In genomic region chr19:49422407-49423277, GRCh38 we compare ENCODE assay signal across 6 cellular contexts. TPM values are rescaled to one million over a fixed set of nuclear protein-coding genes. Genes with fewer than 3 reads are reported as not detected.
DNase-seq lines count a peak whose midpoint lies in the region; TF ChIP-seq lines count a peak whose summit lies in the region.

No MANE protein-coding gene starts in this region.

- CTCF ChIA-PET in activated CD4-positive, alpha-beta memory T cell treated with anti-CD3 and anti-CD28 coated beads for 36 hours (lab: Charles Lee) = interaction anchor here (0.9 to 1.7 kb wide), 3 partner anchors 11 to 17 kb away, joined by 3 to 5 read pairs (median 4); no protein-coding TSS in a partner anchor

- TF ChIP-seq EP300 in Ishikawa (IDR thresholded peaks at IDR 0.05; ENCODE audit: borderline replicate concordance) = no peak

- no peaks in the 10 kb centered on the region for H3K9me3 ChIP-seq in iPS-20b (ENCODE audit: insufficient read depth, low read depth, low read length)

- H3K27ac ChIP-seq in iPS-20b (ENCODE audit: low read length) = no peak overlapping the region

- peaks cover 6% of the 10 kb centered on the region; the same call in 1 of the 2 replicates for H3K4me1 ChIP-seq in iPS-20b (ENCODE audit: insufficient read depth, low read length)

- no peaks in the 10 kb centered on the region for H3K36me3 ChIP-seq in iPS-20b (ENCODE audit: insufficient read depth, low read depth, low read length)

- TF ChIP-seq RAD21 in Ishikawa (IDR thresholded peaks at IDR 0.05; ENCODE audit: low read depth) = no peak

- H3K4me1 Mint-ChIP-seq in activated CD4-positive, alpha-beta memory T cell treated with anti-CD3 and anti-CD28 coated beads for 36 hours (ENCODE audit: low read depth) = peaks cover 36% of the 10 kb centered on the region

- POLR2A ChIA-PET in activated CD4-positive, alpha-beta memory T cell treated with anti-CD3 and anti-CD28 coated beads for 36 hours (lab: Charles Lee) = interaction anchor here (1.3 kb wide), 1 partner anchor 13 kb away, joined by 3 read pairs; no protein-coding TSS in a partner anchor

- peaks cover 69% of the 10 kb centered on the region for H3K27me3 Mint-ChIP-seq in activated CD4-positive, alpha-beta memory T cell treated with anti-CD3 and anti-CD28 coated beads for 36 hours

- peak overlapping the region; percentile 53 for H3K4me3 ChIP-seq in iPS-20b (ENCODE audit: low read length)

- peak overlapping the region; percentile 60 for H3K4me3 Mint-ChIP-seq in activated CD4-positive, alpha-beta memory T cell treated with anti-CD3 and anti-CD28 coated beads for 36 hours

- no peaks in the 10 kb centered on the region for H3K9me3 Mint-ChIP-seq in activated CD4-positive, alpha-beta memory T cell treated with anti-CD3 and anti-CD28 coated beads for 36 hours

- H3K27ac Mint-ChIP-seq in activated CD4-positive, alpha-beta memory T cell treated with anti-CD3 and anti-CD28 coated beads for 36 hours = no peak overlapping the region

- intact Hi-C loops in activated CD4-positive, alpha-beta memory T cell treated with anti-CD3 and anti-CD28 coated beads for 36 hours (cut with micrococcal nuclease) = no loop called here

- peaks cover 95% of the 10 kb centered on the region for H3K27me3 ChIP-seq in iPS-20b (ENCODE audit: insufficient read depth, low read length)

- no peak overlapping the region for H3K9ac ChIP-seq in iPS-20b (ENCODE audit: low read depth, low read length)

- peak; percentile 79 for DNase-seq in activated CD4-positive, alpha-beta memory T cell treated with anti-CD3 and anti-CD28 coated beads for 36 hours
- no peak for DNase-seq in OCI-M1 (lab: John Stamatoyannopoulos, UW)
- no peak for DNase-seq in effector CD4-positive, alpha-beta T cell
- no peak for DNase-seq in GDM1 (lab: John Stamatoyannopoulos, UW)

- H3K36me3 Mint-ChIP-seq in activated CD4-positive, alpha-beta memory T cell treated with anti-CD3 and anti-CD28 coated beads for 36 hours = no peaks in the 10 kb centered on the region

TF ChIP-seq in Ishikawa, 13 proteins besides CTCF, POLR2A, EP300 and RAD21:
- TF ChIP-seq REST (IDR thresholded peaks at IDR 0.05; ENCODE audit: low read depth) = no peak
- no peak for TF ChIP-seq CREB1 (IDR thresholded peaks at IDR 0.05; ENCODE audit: low read depth)
- TF ChIP-seq MAX (IDR thresholded peaks at IDR 0.05) = peak; percentile 38; the same call in 1 of the 2 replicates
- no peak for TF ChIP-seq YY1 (IDR thresholded peaks at IDR 0.05; ENCODE audit: low read depth)
TF ChIP-seq in Ishikawa: peak in this region for 1.

RNA-seq across cellular contexts. Expression of gene PTH2, which starts 0.6 kb away (rescaled TPM):
- not detected for total RNA-seq in activated CD4-positive, alpha-beta memory T cell treated with anti-CD3 and anti-CD28 coated beads for 36 hours

RNA-seq across cellular contexts. Expression of gene GFY, which starts 2.5 kb away (rescaled TPM):
- not detected for total RNA-seq in activated CD4-positive, alpha-beta memory T cell treated with anti-CD3 and anti-CD28 coated beads for 36 hours

RNA-seq across cellular contexts. Expression of gene SLC17A7, which starts 18.7 kb away (rescaled TPM):
- total RNA-seq in activated CD4-positive, alpha-beta memory T cell treated with anti-CD3 and anti-CD28 coated beads for 36 hours = under 1 TPM in 1 of 2 experiments, not detected in 1; 0.17 TPM

RNA-seq across cellular contexts. Expression of gene PIH1D1, which starts 29.0 kb away (rescaled TPM):
- total RNA-seq in activated CD4-positive, alpha-beta memory T cell treated with anti-CD3 and anti-CD28 coated beads for 36 hours = 100 to 1,000 TPM; 117 to 129 TPM

RNA-seq across cellular contexts. Expression of gene ALDH16A1, which starts 30.4 kb away (rescaled TPM):
- 10 to 100 TPM; 43.7 to 44.2 TPM for total RNA-seq in activated CD4-positive, alpha-beta memory T cell treated with anti-CD3 and anti-CD28 coated beads for 36 hours
